In the genomic region with DNA sequence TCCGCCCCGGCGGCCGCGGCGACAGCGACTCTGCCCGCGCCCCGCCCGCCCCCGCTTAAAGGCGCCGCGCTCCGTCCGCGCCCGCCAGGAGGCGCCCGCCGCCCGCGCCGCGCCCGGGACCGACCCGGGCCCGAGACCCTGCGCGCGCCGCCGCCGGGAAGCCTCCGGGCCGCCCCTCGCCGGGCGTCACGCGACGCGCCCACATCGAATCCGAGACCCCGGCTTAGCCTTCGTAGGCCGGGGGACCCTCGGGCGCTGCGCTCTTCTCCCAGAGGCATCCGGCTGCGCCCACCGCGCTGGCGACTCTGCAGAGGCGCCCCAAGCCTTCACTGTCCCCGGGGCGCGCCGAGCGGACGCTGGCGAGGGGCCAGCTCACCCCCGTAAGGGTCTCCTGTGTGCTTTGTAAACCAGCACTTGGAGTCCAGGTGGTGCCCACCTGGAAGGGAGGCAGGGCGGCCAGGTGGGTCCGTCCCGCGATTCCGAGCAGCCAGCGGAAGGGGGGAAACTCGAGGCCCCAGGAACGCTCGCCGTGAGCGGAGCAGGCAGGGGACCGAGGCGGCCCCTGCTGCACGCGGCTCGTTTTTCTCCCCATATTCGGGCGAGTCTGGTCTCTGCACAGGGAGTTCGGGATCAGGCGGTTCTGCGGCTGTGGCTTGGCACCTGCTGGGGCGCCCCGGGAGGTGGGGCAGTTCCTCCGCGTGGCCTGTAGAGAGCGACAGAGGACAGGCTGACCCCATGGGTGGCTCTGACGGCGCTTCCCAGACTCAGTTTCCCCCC, we compare ENCODE assay signal across 8 cellular contexts. TPM values are rescaled to one million over a fixed set of nuclear protein-coding genes. Genes with fewer than 3 reads are reported as not detected.
DNase-seq lines count a peak whose midpoint lies in the region; ATAC-seq and TF ChIP-seq lines count a peak whose summit lies in the region.

No MANE protein-coding gene starts in this region.

- POLR2A ChIA-PET in activated CD8-positive, alpha-beta T cell treated with anti-CD3 and anti-CD28 coated beads, Interleukin-2, amount 10 ng/mL, durations not matched to agents 7 days and 5 days (lab: Charles Lee) = interaction anchor here (1.0 to 1.9 kb wide), 6 partner anchors 29 to 301 kb away, joined by 3 to 7 read pairs (median 6); partner anchors contain the start of genes FBXW5, MAN1B1, PAXX and SAPCD2

- no peaks in the 10 kb centered on the region for H3K36me3 ChIP-seq in DND-41 (ENCODE audit: insufficient read depth, low read length)
- no peaks in the 10 kb centered on the region for H3K36me3 ChIP-seq in endocrine pancreas (ENCODE audit: control insufficient read depth, insufficient read depth, low read length)

- peak overlapping the region; percentile 56 for H3K27ac ChIP-seq in DND-41 (ENCODE audit: low read length)

- H3K4me2 ChIP-seq in DND-41 (ENCODE audit: insufficient read depth, low read length) = peak overlapping the region; percentile 100

- TF ChIP-seq CTCF in DND-41 (IDR thresholded peaks at IDR 0.05; ENCODE audit: borderline replicate concordance, extremely low read depth, low read length, poor library complexity, severe bottlenecking) = peak; percentile 61

- H3K27me3 Mint-ChIP-seq in activated CD8-positive, alpha-beta T cell treated with anti-CD3 and anti-CD28 coated beads, Interleukin-2, amount 10 ng/mL, durations not matched to agents 7 days and 5 days (ENCODE audit: low read depth) = peaks cover 2% of the 10 kb centered on the region

- CTCF ChIA-PET in activated CD8-positive, alpha-beta T cell treated with anti-CD3 and anti-CD28 coated beads, Interleukin-2, amount 10 ng/mL, durations not matched to agents 7 days and 5 days (lab: Charles Lee) = interaction anchor here (0.7 to 3.9 kb wide), 39 partner anchors 9 to 300 kb away, joined by 3 to 41 read pairs (median 6); partner anchors contain the start of genes AJM1, CLIC3, PAXX and SAPCD2

- H3K79me2 ChIP-seq in DND-41 (ENCODE audit: insufficient read depth, low read length) = no peaks in the 10 kb centered on the region

- H3K4me1 ChIP-seq in DND-41 (ENCODE audit: insufficient read depth, low read length) (peaks cover 28% of the 10 kb centered on the region), endocrine pancreas (ENCODE audit: control insufficient read depth, insufficient read depth, low read length) (no peaks in the 10 kb centered on the region)

- peak; percentile 66 for DNase-seq in DND-41
- DNase-seq in NCI-H510A (lab: John Stamatoyannopoulos, UW) = peak; percentile 65
- peak; percentile 76 for DNase-seq in activated CD8-positive, alpha-beta T cell treated with anti-CD3 and anti-CD28 coated beads, Interleukin-2, amount 10 ng/mL, durations not matched to agents 7 days and 5 days
- DNase-seq in midbrain (lab: John Stamatoyannopoulos, UW) = peak; percentile 74
- peak; percentile 52 to 57 for DNase-seq in stimulated activated CD8-positive, alpha-beta memory T cell treated with anti-CD3 and anti-CD28 coated beads, Interleukin-2, amount 100 ng/mL, for 48 hours (ENCODE audit: low read depth in 2 of 2)

- peak overlapping the region; percentile 71 for H3K4me3 Mint-ChIP-seq in activated CD8-positive, alpha-beta T cell treated with anti-CD3 and anti-CD28 coated beads, Interleukin-2, amount 10 ng/mL, durations not matched to agents 7 days and 5 days

- ATAC-seq in DND-41 (ENCODE audit: insufficient read depth, low read depth) = peak; percentile 73
- ATAC-seq in HG02588 (IDR thresholded peaks at IDR 0.05; ENCODE audit: unreplicated experiment) = peak; percentile 43
- ATAC-seq in activated CD8-positive, alpha-beta T cell treated with anti-CD3 and anti-CD28 coated beads, Interleukin-2, amount 10 ng/mL, durations not matched to agents 7 days and 5 days = peak; percentile 78
- ATAC-seq in GM18868 (IDR thresholded peaks at IDR 0.05; ENCODE audit: unreplicated experiment) = no peak

- no peaks in the 10 kb centered on the region for H3K36me3 Mint-ChIP-seq in activated CD8-positive, alpha-beta T cell treated with anti-CD3 and anti-CD28 coated beads, Interleukin-2, amount 10 ng/mL, durations not matched to agents 7 days and 5 days (ENCODE audit: low read depth)

- H3K4me3 ChIP-seq in DND-41 (ENCODE audit: low read depth in 1 of 2, low read length in 2 of 2) = peak overlapping the region; percentile 54 to 76
- no peak overlapping the region for H3K4me3 ChIP-seq in endocrine pancreas (ENCODE audit: control insufficient read depth, insufficient read depth, low read length)

- peaks cover 8% of the 10 kb centered on the region for H4K20me1 ChIP-seq in DND-41 (ENCODE audit: insufficient read depth, low read length)

- peak overlapping the region; percentile 88 for H3K27ac Mint-ChIP-seq in activated CD8-positive, alpha-beta T cell treated with anti-CD3 and anti-CD28 coated beads, Interleukin-2, amount 10 ng/mL, durations not matched to agents 7 days and 5 days

- H3K27me3 ChIP-seq in DND-41 (ENCODE audit: insufficient read depth, low read length, poor library complexity) (no peaks in the 10 kb centered on the region), endocrine pancreas (ENCODE audit: control insufficient read depth, insufficient read depth, low read length) (no peaks in the 10 kb centered on the region)

- peaks cover 68% of the 10 kb centered on the region for H3K4me1 Mint-ChIP-seq in activated CD8-positive, alpha-beta T cell treated with anti-CD3 and anti-CD28 coated beads, Interleukin-2, amount 10 ng/mL, durations not matched to agents 7 days and 5 days (ENCODE audit: low read depth)

- no peaks in the 10 kb centered on the region for H3K9me3 Mint-ChIP-seq in activated CD8-positive, alpha-beta T cell treated with anti-CD3 and anti-CD28 coated beads, Interleukin-2, amount 10 ng/mL, durations not matched to agents 7 days and 5 days (ENCODE audit: insufficient read depth)

- H3K9ac ChIP-seq in DND-41 (ENCODE audit: low read depth, low read length) (peak overlapping the region; percentile 78), endocrine pancreas (ENCODE audit: control insufficient read depth, insufficient read depth, low read length) (peak overlapping the region; percentile 30)

- H2AFZ ChIP-seq in DND-41 (ENCODE audit: low read depth, low read length) = peak overlapping the region; percentile 98

- H3K9me3 ChIP-seq in DND-41 (ENCODE audit: insufficient read depth, low read length, severe bottlenecking) (no peaks in the 10 kb centered on the region), endocrine pancreas (ENCODE audit: control insufficient read depth, low read length) (no peaks in the 10 kb centered on the region)

RNA-seq across cellular contexts. Expression of gene ABCA2, which starts 0.4 kb away (rescaled TPM):
- total RNA-seq in activated CD8-positive, alpha-beta T cell treated with anti-CD3 and anti-CD28 coated beads, Interleukin-2, amount 10 ng/mL, durations not matched to agents 7 days and 5 days = 10 to 100 TPM; 61.5 to 62.0 TPM

RNA-seq across cellular contexts. Expression of gene FUT7, which starts 3.4 kb away (rescaled TPM):
- total RNA-seq in activated CD8-positive, alpha-beta T cell treated with anti-CD3 and anti-CD28 coated beads, Interleukin-2, amount 10 ng/mL, durations not matched to agents 7 days and 5 days = 1 to 10 TPM; 2.5 to 2.6 TPM

RNA-seq across cellular contexts. Expression of gene NPDC1, which starts 17.5 kb away (rescaled TPM):
- total RNA-seq in activated CD8-positive, alpha-beta T cell treated with anti-CD3 and anti-CD28 coated beads, Interleukin-2, amount 10 ng/mL, durations not matched to agents 7 days and 5 days = 10 to 100 TPM; 20.1 to 29.9 TPM

RNA-seq across cellular contexts. Expression of gene ENTPD2, which starts 25.4 kb away (rescaled TPM):
- total RNA-seq in activated CD8-positive, alpha-beta T cell treated with anti-CD3 and anti-CD28 coated beads, Interleukin-2, amount 10 ng/mL, durations not matched to agents 7 days and 5 days = under 1 TPM in 1 of 2 experiments, not detected in 1; 0.34 TPM

RNA-seq across cellular contexts. Expression of gene CLIC3, which starts 32.1 kb away (rescaled TPM):
- total RNA-seq in activated CD8-positive, alpha-beta T cell treated with anti-CD3 and anti-CD28 coated beads, Interleukin-2, amount 10 ng/mL, durations not matched to agents 7 days and 5 days = 1 to 10 TPM; 3.6 to 4.8 TPM
